ENCODE assay signal across 19 cellular contexts in the genomic region with DNA sequence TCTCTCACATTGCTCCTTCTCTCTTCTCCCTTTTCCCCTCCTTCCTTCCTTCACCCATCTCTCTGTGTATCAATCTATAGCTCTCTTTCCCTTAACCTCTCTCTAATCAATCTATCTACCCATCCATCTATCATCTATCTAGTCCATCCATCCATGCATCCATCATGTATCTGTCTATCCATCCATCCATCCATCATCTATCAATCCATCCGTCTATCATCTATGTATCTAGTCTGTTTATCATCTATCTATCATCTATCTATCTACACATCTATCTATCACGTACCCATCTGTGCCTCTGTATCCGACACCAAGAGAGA.
"Had no signal": no experiment of that assay in that cellular context is flagged by ENCODE, and none has a peak within 500 bp of the region (broad histone marks: within the 10 kb centered on the region; RNA-seq: fewer than 3 reads in every experiment).

No MANE protein-coding gene starts in this region.

- H3K27ac Mint-ChIP-seq: immature natural killer cell; naive thymus-derived CD4-positive, alpha-beta T cell had no signal

- H3K27me3 ChIP-seq: dorsolateral prefrontal cortex, esophagus muscularis mucosa, foreskin keratinocyte, gastroesophageal sphincter, heart left ventricle, hepatocyte, left lung had no signal

- ATAC-seq: foreskin keratinocyte; gastroesophageal sphincter; heart left ventricle; left cardiac atrium; left lung; left ventricle myocardium superior; lower lobe of right lung; naive thymus-derived CD4-positive, alpha-beta T cell had no signal

- H3K4me2 ChIP-seq: hepatocyte had no signal

- H3K36me3 ChIP-seq: esophagus muscularis mucosa, gastroesophageal sphincter, heart left ventricle, left lung, lower lobe of right lung had no signal

- H3K4me1 ChIP-seq: esophagus muscularis mucosa, foreskin keratinocyte, gastroesophageal sphincter, heart left ventricle, left lung, lower lobe of right lung had no signal

- H3K27me3 Mint-ChIP-seq: naive thymus-derived CD4-positive, alpha-beta T cell had no signal

- H3K9me3 ChIP-seq: esophagus muscularis mucosa had no signal

- H3K4me3 ChIP-seq: coronary artery, dorsolateral prefrontal cortex, esophagus muscularis mucosa, gastroesophageal sphincter, heart left ventricle, hepatocyte, left lung, lower lobe of right lung had no signal

- DNase-seq: dermis blood vessel endothelial cell; dorsolateral prefrontal cortex; effector CD4-positive, alpha-beta T cell; effector memory CD4-positive, alpha-beta T cell; foreskin keratinocyte; heart left ventricle; hypothalamus; immature natural killer cell; left cardiac atrium; left lung; left ventricle myocardium superior; lower lobe of right lung; mesenchymal stem cell; midbrain; naive thymus-derived CD4-positive, alpha-beta T cell had no signal

- H3K79me2 ChIP-seq: hepatocyte had no signal

- H3K27ac ChIP-seq: coronary artery, esophagus muscularis mucosa, foreskin keratinocyte, gastroesophageal sphincter, heart left ventricle, hepatocyte, left lung, lower lobe of right lung had no signal

- H3K4me3 Mint-ChIP-seq: immature natural killer cell; naive thymus-derived CD4-positive, alpha-beta T cell had no signal
